In the genomic region with DNA sequence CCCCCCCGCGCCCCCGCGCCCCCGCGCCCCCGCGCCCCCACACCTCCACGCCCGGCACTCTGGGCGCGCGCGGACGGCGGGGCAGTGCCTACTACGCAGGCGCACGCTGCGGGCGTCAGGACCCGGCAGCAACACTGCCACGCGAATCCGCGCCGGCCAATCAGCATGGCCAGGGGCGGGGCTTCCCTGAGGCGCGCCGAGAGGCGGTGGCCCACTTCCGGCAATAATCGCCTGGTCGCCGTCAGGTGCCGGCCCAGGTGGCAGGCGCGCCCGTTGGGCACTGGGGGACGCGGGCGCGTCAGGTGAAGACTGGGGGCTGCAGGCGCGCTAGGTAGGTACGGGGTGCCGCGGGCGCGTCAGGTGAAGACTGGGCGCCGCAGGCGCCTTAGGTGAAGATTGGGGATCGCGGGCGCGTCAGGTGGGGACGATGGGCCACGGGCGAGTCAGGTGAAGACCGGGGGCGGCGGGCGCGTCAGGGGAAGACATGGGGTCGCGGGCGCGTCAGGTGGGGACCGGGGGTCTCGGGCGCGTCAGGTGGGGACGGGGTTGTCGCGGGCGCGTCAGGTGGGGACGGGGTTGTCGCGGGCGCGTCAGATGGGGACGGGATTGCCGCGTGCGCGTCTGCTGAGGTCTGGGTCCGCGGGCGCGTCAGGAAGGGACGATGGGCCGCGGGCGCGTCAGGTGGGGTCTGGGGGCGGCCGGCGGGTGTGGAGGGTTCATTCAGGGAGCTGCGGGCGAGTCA, we compare ENCODE assay signal across 8 cellular contexts.
DNase-seq lines count a peak whose midpoint lies in the region; ATAC-seq, FAIRE-seq and TF ChIP-seq lines count a peak whose summit lies in the region.

No MANE protein-coding gene starts in this region.

- DNase-seq in GM12892 (ENCODE audit: insufficient read length) (peak; percentile 75), NCI-H1417 (lab: John Stamatoyannopoulos, UW) (peak; percentile 83 to 94 (median 89)), SW 1271 (lab: John Stamatoyannopoulos, UW) (peak; percentile 28 to 68), left cardiac atrium (peak; percentile 94), progenitor cell of endocrine pancreas (ENCODE audit: low spot score, unreplicated experiment) (peak; percentile 92), ureter (ENCODE audit: low spot score) (peak; percentile 93)
- DNase-seq in activated naive CD8-positive, alpha-beta T cell treated with anti-CD3 and anti-CD28 coated beads, Interleukin-2, amount 50 U/mL, for 24 hours = peak; percentile 93

- intact Hi-C loops in left cardiac atrium (cut with DNase I) = no loop called here

- no peak for TF ChIP-seq CTCF in progenitor cell of endocrine pancreas (IDR thresholded peaks at IDR 0.05; ENCODE audit: unreplicated experiment)

- H3K4me1 Mint-ChIP-seq in activated naive CD8-positive, alpha-beta T cell treated with anti-CD3 and anti-CD28 coated beads, Interleukin-2, amount 50 U/mL, for 24 hours = peaks cover 32% of the 10 kb centered on the region
- H3K4me1 Mint-ChIP-seq in progenitor cell of endocrine pancreas (ENCODE audit: low read depth) = peaks cover 6% of the 10 kb centered on the region

- H3K9me3 Mint-ChIP-seq in activated naive CD8-positive, alpha-beta T cell treated with anti-CD3 and anti-CD28 coated beads, Interleukin-2, amount 50 U/mL, for 24 hours = no peaks in the 10 kb centered on the region
- H3K9me3 Mint-ChIP-seq in progenitor cell of endocrine pancreas (ENCODE audit: low read depth) = no peaks in the 10 kb centered on the region

- H3K27me3 Mint-ChIP-seq in activated naive CD8-positive, alpha-beta T cell treated with anti-CD3 and anti-CD28 coated beads, Interleukin-2, amount 50 U/mL, for 24 hours = peaks cover 3% of the 10 kb centered on the region
- peaks cover 9% of the 10 kb centered on the region for H3K27me3 Mint-ChIP-seq in progenitor cell of endocrine pancreas

- H3K4me3 Mint-ChIP-seq in activated naive CD8-positive, alpha-beta T cell treated with anti-CD3 and anti-CD28 coated beads, Interleukin-2, amount 50 U/mL, for 24 hours = peak overlapping the region; percentile 80
- H3K4me3 Mint-ChIP-seq in progenitor cell of endocrine pancreas (ENCODE audit: low read depth) = peak overlapping the region; percentile 90

- FAIRE-seq in GM12892 (lab: Jason Lieb, UNC) = peak; percentile 93

- peak overlapping the region; percentile 56 for H3K27ac Mint-ChIP-seq in activated naive CD8-positive, alpha-beta T cell treated with anti-CD3 and anti-CD28 coated beads, Interleukin-2, amount 50 U/mL, for 24 hours
- peak overlapping the region; percentile 91 for H3K27ac Mint-ChIP-seq in progenitor cell of endocrine pancreas

- H3K36me3 Mint-ChIP-seq in activated naive CD8-positive, alpha-beta T cell treated with anti-CD3 and anti-CD28 coated beads, Interleukin-2, amount 50 U/mL, for 24 hours (ENCODE audit: low read depth) = no peaks in the 10 kb centered on the region
- H3K36me3 Mint-ChIP-seq in progenitor cell of endocrine pancreas (ENCODE audit: insufficient read depth) = no peaks in the 10 kb centered on the region

- ATAC-seq in HG02763 (IDR thresholded peaks at IDR 0.05; ENCODE audit: unreplicated experiment) (peak; percentile 88), left cardiac atrium (peak; percentile 95 to 96)
- peak; percentile 91 for ATAC-seq in activated naive CD8-positive, alpha-beta T cell treated with anti-CD3 and anti-CD28 coated beads, Interleukin-2, amount 50 U/mL, for 24 hours

- TF ChIP-seq POLR2A in GM12892 (IDR thresholded peaks at IDR 0.05; ENCODE audit: low read depth, low read length) = peak; percentile 48; the same call in 1 of the 2 replicates

Comparison
In these comparisons a context has a peak if more than half of its experiments do, and no peak if none do; other contexts are left out.
1. Peak in every context shown above with its lines: DNase-seq and ATAC-seq.